ENCODE assay signal across 31 cellular contexts in the genomic region with DNA sequence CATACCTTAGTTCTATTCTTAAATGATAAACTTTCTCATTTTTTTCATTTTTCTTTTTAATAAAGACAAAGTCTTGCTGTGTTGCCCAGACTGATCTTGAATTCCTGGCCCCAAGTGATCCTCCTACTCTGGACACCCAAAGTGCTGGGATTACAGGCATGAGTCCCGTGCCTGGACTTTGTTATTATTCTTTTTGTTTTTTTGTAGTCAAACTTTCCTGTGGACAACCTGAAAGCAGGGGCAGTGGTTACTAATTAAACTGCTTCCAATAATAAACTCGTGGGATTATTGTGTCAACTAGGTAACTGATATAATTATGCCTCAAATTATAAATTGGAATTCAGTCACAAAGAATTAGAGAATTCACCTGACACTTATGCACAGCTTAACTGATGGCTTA.
"Had no signal": no experiment of that assay in that cellular context is flagged by ENCODE, and none has a peak within 500 bp of the region (broad histone marks: within the 10 kb centered on the region; RNA-seq: fewer than 3 reads in every experiment).

No MANE protein-coding gene starts in this region.

- H3K4me3 ChIP-seq: pancreas, prostate gland, right atrium auricular region, skin epidermis, smooth muscle cell, spleen, suprapubic skin, testis, tibial artery, transverse colon, upper lobe of right lung, uterus had no signal

- H3K9me3 ChIP-seq: neutrophil, pancreas, prostate gland, right atrium auricular region, spleen, suprapubic skin, testis, tibial artery, transverse colon, upper lobe of right lung, uterus had no signal

- H3K36me3 Mint-ChIP-seq: naive B cell; naive thymus-derived CD8-positive, alpha-beta T cell; natural killer cell treated with Interleukin-12 subunit alpha and Interleukin-12 subunit beta and Interleukin-15 and Interleukin-18, amount 100 ng/mL, for 72 hours; stimulated activated memory B cell treated with anti-CD40 and anti-IgM and Interleukin-4, amounts not matched to agents 10 μg/mL and 1 μg/mL and 100 μg/mL, for 72 hours; type B pancreatic cell had no signal

- H3K9me3 Mint-ChIP-seq: naive thymus-derived CD8-positive, alpha-beta T cell; natural killer cell treated with Interleukin-12 subunit alpha and Interleukin-12 subunit beta and Interleukin-15 and Interleukin-18, amount 100 ng/mL, for 72 hours; neural crest cell; stimulated activated memory B cell treated with anti-CD40 and anti-IgM and Interleukin-4, amounts not matched to agents 10 μg/mL and 1 μg/mL and 100 μg/mL, for 72 hours; stimulated activated naive CD8-positive, alpha-beta T cell treated with anti-CD3 and anti-CD28 coated beads, Interleukin-15, amount 100 ng/mL, for 72 hours; type B pancreatic cell had no signal

- ATAC-seq: naive thymus-derived CD8-positive, alpha-beta T cell; natural killer cell treated with Interleukin-12 subunit alpha and Interleukin-12 subunit beta and Interleukin-15 and Interleukin-18, amount 100 ng/mL, for 72 hours; pancreas; sciatic nerve; stimulated activated memory B cell treated with anti-CD40 and anti-IgM and Interleukin-4, amounts not matched to agents 10 μg/mL and 1 μg/mL and 100 μg/mL, for 72 hours; stimulated activated naive CD8-positive, alpha-beta T cell treated with anti-CD3 and anti-CD28 coated beads, Interleukin-15, amount 100 ng/mL, for 72 hours; stimulated activated naive CD8-positive, alpha-beta T cell treated with anti-CD3 and anti-CD28 coated beads, Interleukin-15, Interleukin-2, amounts not matched to agents 100 U/mL and 50 U/mL, for 24 hours; upper lobe of right lung had no signal

- H3K36me3 ChIP-seq: neutrophil, pancreas, prostate gland, right atrium auricular region, spleen, suprapubic skin, tibial artery, transverse colon, upper lobe of right lung, uterus had no signal

- DNase-seq: naive B cell; naive thymus-derived CD8-positive, alpha-beta T cell; nephron progenitor cell; nucleus accumbens; pancreas; spleen; stimulated activated CD4-positive, alpha-beta T cell treated with anti-CD3 and anti-CD28 coated beads, Interleukin-12 subunit alpha, Interleukin-12 subunit beta, amount 100 ng/mL, for 4 hours; stimulated activated CD4-positive, alpha-beta T cell treated with anti-CD3 and anti-CD28 coated beads, Interleukin-1b, Interleukin-23, amount 100 ng/mL, for 48 hours; stimulated activated CD4-positive, alpha-beta T cell treated with anti-CD3 and anti-CD28 coated beads, Interleukin-4, amount 100 ng/mL, for 1 hour; stimulated activated CD4-positive, alpha-beta T cell treated with anti-CD3 and anti-CD28 coated beads, Interleukin-4, amount 100 ng/mL, for 4 hours; stimulated activated CD8-positive, alpha-beta memory T cell treated with anti-CD3 and anti-CD28 coated beads, Interleukin-4, amount 100 ng/mL, for 48 hours; stimulated activated naive CD4-positive, alpha-beta T cell; stimulated activated naive CD8-positive, alpha-beta T cell treated with anti-CD3 and anti-CD28 coated beads, Interleukin-15, amount 100 ng/mL, for 72 hours; stimulated activated naive CD8-positive, alpha-beta T cell treated with anti-CD3 and anti-CD28 coated beads, Interleukin-15, Interleukin-2, amounts not matched to agents 100 U/mL and 50 U/mL, for 24 hours; substantia nigra; testis; tibial artery; transverse colon; upper lobe of right lung; uterus had no signal

- H3K27ac Mint-ChIP-seq: naive B cell; naive thymus-derived CD8-positive, alpha-beta T cell; natural killer cell treated with Interleukin-12 subunit alpha and Interleukin-12 subunit beta and Interleukin-15 and Interleukin-18, amount 100 ng/mL, for 72 hours; nephron progenitor cell; stimulated activated memory B cell treated with anti-CD40 and anti-IgM and Interleukin-4, amounts not matched to agents 10 μg/mL and 1 μg/mL and 100 μg/mL, for 72 hours; stimulated activated naive CD8-positive, alpha-beta T cell treated with anti-CD3 and anti-CD28 coated beads, Interleukin-15, amount 100 ng/mL, for 72 hours; type B pancreatic cell had no signal

- H3K4me3 Mint-ChIP-seq: naive B cell; naive thymus-derived CD8-positive, alpha-beta T cell; natural killer cell treated with Interleukin-12 subunit alpha and Interleukin-12 subunit beta and Interleukin-15 and Interleukin-18, amount 100 ng/mL, for 72 hours; nephron progenitor cell; neural crest cell; stimulated activated memory B cell treated with anti-CD40 and anti-IgM and Interleukin-4, amounts not matched to agents 10 μg/mL and 1 μg/mL and 100 μg/mL, for 72 hours; stimulated activated naive CD8-positive, alpha-beta T cell treated with anti-CD3 and anti-CD28 coated beads, Interleukin-15, amount 100 ng/mL, for 72 hours; type B pancreatic cell had no signal

- H3K4me1 ChIP-seq: prostate gland, spleen, testis, upper lobe of right lung, uterus had no signal

- H3K27me3 ChIP-seq: neutrophil, pancreas, right atrium auricular region, spleen, suprapubic skin, testis, tibial artery, transverse colon, upper lobe of right lung, uterus had no signal

- H3K4me1 Mint-ChIP-seq: naive thymus-derived CD8-positive, alpha-beta T cell; nephron progenitor cell; neural crest cell; stimulated activated naive CD8-positive, alpha-beta T cell treated with anti-CD3 and anti-CD28 coated beads, Interleukin-15, amount 100 ng/mL, for 72 hours had no signal

- H3K27me3 Mint-ChIP-seq: stimulated activated memory B cell treated with anti-CD40 and anti-IgM and Interleukin-4, amounts not matched to agents 10 μg/mL and 1 μg/mL and 100 μg/mL, for 72 hours; type B pancreatic cell had no signal

- H3K27ac ChIP-seq: neutrophil, pancreas, prostate gland, right atrium auricular region, skin epidermis, spleen, suprapubic skin, testis, tibial artery, transverse colon, upper lobe of right lung, uterus had no signal
